Comparison of ENCODE assay signal across 8 cellular contexts in the genomic region with DNA sequence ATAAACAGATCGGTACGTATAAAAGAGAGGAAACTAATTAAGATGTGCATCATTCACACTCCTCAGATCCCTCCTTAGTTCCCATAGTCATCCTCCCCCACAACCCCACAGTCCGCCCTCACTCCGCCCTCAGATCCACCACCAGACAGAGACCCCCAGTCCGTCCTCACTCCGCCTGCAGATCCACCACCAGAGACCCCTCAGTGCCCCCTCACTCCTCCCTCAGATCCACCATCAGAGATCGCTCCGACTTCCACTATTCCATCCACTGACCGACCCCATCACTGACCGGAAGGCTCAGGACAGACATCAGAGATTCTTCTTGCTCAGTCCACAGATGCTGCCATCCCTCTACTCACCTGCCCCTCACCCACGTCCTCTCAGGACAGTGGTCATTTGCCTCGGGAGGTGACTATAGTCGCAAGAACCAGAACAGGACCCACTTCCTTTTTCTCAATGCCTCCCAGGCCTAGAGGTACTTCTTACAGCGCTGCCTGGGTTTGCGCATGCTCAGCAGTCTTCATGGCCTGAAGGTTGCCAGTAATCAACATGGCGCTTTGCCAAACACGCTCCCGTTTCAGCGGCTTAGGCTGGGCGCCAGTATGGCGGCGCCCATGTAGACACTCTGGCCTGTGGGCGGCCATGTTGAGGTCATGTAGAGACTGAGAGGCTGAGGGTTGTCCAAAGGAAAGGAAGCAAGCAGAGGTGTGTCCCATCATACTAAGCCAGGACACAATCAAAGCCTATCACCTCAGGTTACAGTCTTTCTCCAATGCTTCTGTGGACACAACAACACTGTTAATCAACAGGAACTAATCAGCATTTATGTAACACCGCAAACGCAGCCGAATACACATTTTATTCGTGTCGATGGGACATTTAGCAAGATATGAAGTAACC. TPM values are rescaled to one million over a fixed set of nuclear protein-coding genes. Genes with fewer than 3 reads are reported as not detected.
A peak's percentile ranks its signal among the peaks of the same experiment; 100 is the strongest.
DNase-seq lines count a peak whose midpoint lies in the region; ATAC-seq and TF ChIP-seq lines count a peak whose summit lies in the region.

Gene ZNF484, minus strand, starts transcription at position 508 of the 900 bp plus-strand sequence. CDS start 3,009 bp downstream, outside the sequence.

- H3K27ac ChIP-seq in coronary artery = peak within 1 kb of the TSS; percentile 81 to 89

- H3K27me3 ChIP-seq in BE2C = no peaks in the 10 kb centered on the region

- H3K4me3 ChIP-seq in BE2C (ENCODE audit: low read depth, low read length) (peak within 1 kb of the TSS; percentile 67), coronary artery (peak within 1 kb of the TSS; percentile 82)

- DNase-seq in BE2C (peak; percentile 99), GM19240 (ENCODE audit: insufficient read length, low spot score) (peak; percentile 92), NCI-H526 (lab: John Stamatoyannopoulos, UW) (peak; percentile 93 to 97), coronary artery (ENCODE audit: low spot score) (peak; percentile 95), left kidney (ENCODE audit: low read depth, low spot score) (peak; percentile 99)
- peak; percentile 98 for DNase-seq in activated CD4-positive, alpha-beta T cell treated with anti-CD3 and anti-CD28 coated beads for 48 hours
- DNase-seq in stimulated activated CD4-positive, alpha-beta T cell treated with anti-CD3 and anti-CD28 coated beads, Interleukin-2, amount 100 ng/mL, for 24 hours = peak; percentile 97

- TF ChIP-seq CTCF in BE2C (IDR thresholded peaks at IDR 0.05; ENCODE audit: low read depth, low read length) (no peak), coronary artery (IDR thresholded peaks at IDR 0.05) (no peak)

- H3K4me1 ChIP-seq in BE2C = peaks cover 4% of the 10 kb centered on the region

- ATAC-seq in HG03460 (IDR thresholded peaks at IDR 0.05; ENCODE audit: unreplicated experiment) = peak; percentile 99

- no peaks in the 10 kb centered on the region for H3K9me3 ChIP-seq in BE2C

- no peaks in the 10 kb centered on the region for H3K36me3 ChIP-seq in BE2C

RNA-seq across cellular contexts. Expression of gene ZNF484, which starts in this region (rescaled TPM):
- polyA plus RNA-seq in BE2C (2012; ENCODE audit: insufficient read depth, insufficient read length, low read depth) = 1.9 TPM

Comparison
In these comparisons a context has a peak if more than half of its experiments do, and no peak if none do; other contexts are left out.
1. Peak in every context shown above with its lines: DNase-seq, ATAC-seq, H3K4me3 ChIP-seq and H3K27ac ChIP-seq.